ENCODE assay signal across 2 cellular contexts in the genomic region with DNA sequence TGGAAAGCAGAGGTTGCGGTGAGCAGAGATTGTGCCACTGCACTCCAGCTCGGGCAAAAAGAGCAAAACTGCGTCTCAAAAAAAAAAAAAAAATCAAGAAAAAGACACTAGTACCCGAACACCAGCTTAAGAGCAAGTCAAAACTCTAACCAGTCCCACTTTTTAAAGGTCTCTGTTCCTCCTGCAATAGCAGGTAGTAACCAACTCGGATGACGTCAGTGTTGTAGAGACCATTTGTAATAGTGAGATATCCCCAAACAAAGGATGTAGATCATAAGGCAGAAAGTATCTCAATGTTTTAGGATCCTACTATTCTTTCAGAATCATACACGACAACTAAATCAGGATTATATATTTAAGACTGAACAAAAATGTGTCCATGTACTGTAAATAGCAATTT.
TF ChIP-seq lines count a peak whose summit lies in the region.

No MANE protein-coding gene starts in this region.

TF ChIP-seq in IMR-90, 13 proteins besides CTCF, POLR2A, EP300 and RAD21:
- TF ChIP-seq, protein P1, sequence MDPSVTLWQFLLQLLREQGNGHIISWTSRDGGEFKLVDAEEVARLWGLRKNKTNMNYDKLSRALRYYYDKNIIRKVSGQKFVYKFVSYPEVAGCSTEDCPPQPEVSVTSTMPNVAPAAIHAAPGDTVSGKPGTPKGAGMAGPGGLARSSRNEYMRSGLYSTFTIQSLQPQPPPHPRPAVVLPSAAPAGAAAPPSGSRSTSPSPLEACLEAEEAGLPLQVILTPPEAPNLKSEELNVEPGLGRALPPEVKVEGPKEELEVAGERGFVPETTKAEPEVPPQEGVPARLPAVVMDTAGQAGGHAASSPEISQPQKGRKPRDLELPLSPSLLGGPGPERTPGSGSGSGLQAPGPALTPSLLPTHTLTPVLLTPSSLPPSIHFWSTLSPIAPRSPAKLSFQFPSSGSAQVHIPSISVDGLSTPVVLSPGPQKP (IDR thresholded peaks at IDR 0.05; ENCODE audit: borderline replicate concordance, low read depth, low read length), result no peak

TF ChIP-seq in WTC11, 78 proteins besides CTCF, POLR2A, EP300 and RAD21:
- no peak for TF ChIP-seq GABPB1 (CRISPR knock-in tag; IDR thresholded peaks at IDR 0.05)
- TF ChIP-seq, protein P2, sequence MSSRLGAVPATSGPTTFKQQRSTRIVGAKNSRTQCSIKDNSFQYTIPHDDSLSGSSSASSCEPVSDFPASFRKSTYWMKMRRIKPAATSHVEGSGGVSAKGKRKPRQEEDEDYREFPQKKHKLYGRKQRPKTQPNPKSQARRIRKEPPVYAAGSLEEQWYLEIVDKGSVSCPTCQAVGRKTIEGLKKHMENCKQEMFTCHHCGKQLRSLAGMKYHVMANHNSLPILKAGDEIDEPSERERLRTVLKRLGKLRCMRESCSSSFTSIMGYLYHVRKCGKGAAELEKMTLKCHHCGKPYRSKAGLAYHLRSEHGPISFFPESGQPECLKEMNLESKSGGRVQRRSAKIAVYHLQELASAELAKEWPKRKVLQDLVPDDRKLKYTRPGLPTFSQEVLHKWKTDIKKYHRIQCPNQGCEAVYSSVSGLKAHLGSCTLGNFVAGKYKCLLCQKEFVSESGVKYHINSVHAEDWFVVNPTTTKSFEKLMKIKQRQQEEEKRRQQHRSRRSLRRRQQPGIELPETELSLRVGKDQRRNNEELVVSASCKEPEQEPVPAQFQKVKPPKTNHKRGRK (CRISPR knock-in tag; IDR thresholded peaks at IDR 0.05; ENCODE audit: borderline replicate concordance), result no peak
- TF ChIP-seq, protein P3, sequence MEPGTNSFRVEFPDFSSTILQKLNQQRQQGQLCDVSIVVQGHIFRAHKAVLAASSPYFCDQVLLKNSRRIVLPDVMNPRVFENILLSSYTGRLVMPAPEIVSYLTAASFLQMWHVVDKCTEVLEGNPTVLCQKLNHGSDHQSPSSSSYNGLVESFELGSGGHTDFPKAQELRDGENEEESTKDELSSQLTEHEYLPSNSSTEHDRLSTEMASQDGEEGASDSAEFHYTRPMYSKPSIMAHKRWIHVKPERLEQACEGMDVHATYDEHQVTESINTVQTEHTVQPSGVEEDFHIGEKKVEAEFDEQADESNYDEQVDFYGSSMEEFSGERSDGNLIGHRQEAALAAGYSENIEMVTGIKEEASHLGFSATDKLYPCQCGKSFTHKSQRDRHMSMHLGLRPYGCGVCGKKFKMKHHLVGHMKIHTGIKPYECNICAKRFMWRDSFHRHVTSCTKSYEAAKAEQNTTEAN (CRISPR knock-in tag; IDR thresholded peaks at IDR 0.05), result no peak
